8 cellular contexts compared by ENCODE assay signal in the genomic region with DNA sequence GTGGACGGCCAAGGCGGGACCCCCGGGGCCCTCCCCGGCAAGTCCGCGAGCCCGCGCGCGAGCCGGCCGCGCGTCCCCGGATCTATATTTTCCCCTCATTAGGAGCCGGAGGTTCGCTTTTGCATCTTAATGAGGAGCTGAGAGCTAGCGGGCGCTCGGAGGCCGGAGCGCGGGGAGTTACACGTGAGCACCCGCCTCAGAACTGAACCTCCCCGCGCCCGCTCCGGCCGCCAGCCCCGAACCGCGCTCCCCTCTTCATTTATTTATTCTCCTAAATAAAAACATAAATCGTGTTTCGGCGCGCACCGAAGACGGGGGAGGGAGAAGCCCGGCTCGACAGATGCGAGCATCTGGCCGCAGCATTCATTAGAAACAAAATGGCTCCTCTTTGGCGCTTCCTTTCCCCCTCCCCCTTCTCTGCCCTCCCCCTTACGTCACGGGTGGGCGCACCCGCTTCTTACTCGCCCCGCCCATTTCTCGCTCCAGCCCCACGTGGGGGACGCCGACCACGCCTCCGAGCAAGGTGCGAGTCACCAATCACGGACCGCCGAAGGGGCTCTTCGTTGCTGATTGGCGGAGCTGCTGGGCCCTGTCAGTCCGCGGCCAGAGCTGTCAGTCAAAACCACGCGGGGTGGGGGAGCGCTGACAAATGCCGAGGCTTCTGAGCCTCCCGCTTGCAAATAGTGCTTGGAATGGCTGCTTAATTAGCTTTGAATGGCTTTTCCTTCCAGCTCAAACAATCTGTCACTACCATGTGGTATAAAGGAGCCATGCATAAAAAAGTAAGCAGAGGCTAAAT. TPM values are rescaled to one million over a fixed set of nuclear protein-coding genes. Genes with fewer than 3 reads are reported as not detected.
A peak's percentile ranks its signal among the peaks of the same experiment; 100 is the strongest.
DNase-seq lines count a peak whose midpoint lies in the region; ATAC-seq and TF ChIP-seq lines count a peak whose summit lies in the region.

No MANE protein-coding gene starts in this region.

- H3K4me3 Mint-ChIP-seq in activated CD4-positive, alpha-beta T cell treated with anti-CD3 and anti-CD28 coated beads for 36 hours = peak overlapping the region; percentile 91

- H3K27me3 Mint-ChIP-seq in activated CD4-positive, alpha-beta T cell treated with anti-CD3 and anti-CD28 coated beads for 36 hours = peaks cover 11% of the 10 kb centered on the region

- H3K36me3 Mint-ChIP-seq in activated CD4-positive, alpha-beta T cell treated with anti-CD3 and anti-CD28 coated beads for 36 hours (ENCODE audit: low read depth) = peaks cover 13% of the 10 kb centered on the region

- H3K27ac Mint-ChIP-seq in activated CD4-positive, alpha-beta T cell treated with anti-CD3 and anti-CD28 coated beads for 36 hours = peak overlapping the region; percentile 98

- POLR2A ChIA-PET in activated CD4-positive, alpha-beta T cell treated with anti-CD3 and anti-CD28 coated beads for 36 hours (lab: Charles Lee) = interaction anchor here (0.5 to 0.7 kb wide), 6 partner anchors 43 to 668 kb away, joined by 3 to 9 read pairs (median 3); no protein-coding TSS in a partner anchor

- no peak for TF ChIP-seq CTCF in choroid plexus epithelial cell (conservative IDR thresholded peaks at IDR 0.05; ENCODE audit: low read depth, low read length)
- TF ChIP-seq CTCF in kidney epithelial cell (IDR thresholded peaks at IDR 0.05; ENCODE audit: insufficient read depth, low read length, poor library complexity, severe bottlenecking) = no peak

- H3K4me1 Mint-ChIP-seq in activated CD4-positive, alpha-beta T cell treated with anti-CD3 and anti-CD28 coated beads for 36 hours = peaks cover 23% of the 10 kb centered on the region

- H3K27me3 ChIP-seq in kidney epithelial cell (ENCODE audit: control insufficient read depth, insufficient read depth, low read length) = peaks cover 10% of the 10 kb centered on the region

- H3K9me3 Mint-ChIP-seq in activated CD4-positive, alpha-beta T cell treated with anti-CD3 and anti-CD28 coated beads for 36 hours (ENCODE audit: low read depth) = no peaks in the 10 kb centered on the region

- H3K36me3 ChIP-seq in kidney epithelial cell (ENCODE audit: control insufficient read depth, insufficient read depth, low read length) = no peaks in the 10 kb centered on the region

- peak; percentile 88 for TF ChIP-seq POLR2A in GM19099 (IDR thresholded peaks at IDR 0.05; ENCODE audit: extremely low read depth, insufficient read length, low read depth)

- intact Hi-C loops in activated CD4-positive, alpha-beta T cell treated with anti-CD3 and anti-CD28 coated beads for 36 hours (cut with DNase I, micrococcal nuclease) = loop anchor here (1.0 to 10.0 kb wide), 20 partner anchors 43 to 1822 kb away; partner anchors contain the start of genes FEM1B (in 1 of the 2), GLCE (in 1 of the 2), KIF23 (in 1 of the 2) and RPLP1 (in 1 of the 2)

- DNase-seq in AG20443 (ENCODE audit: low spot score) (peak; percentile 100), NCI-H510A treated with DMSO at 0.1 percent for 48 hours (lab: John Stamatoyannopoulos, UW) (peak; percentile 91), choroid plexus epithelial cell (ENCODE audit: low read depth) (peak; percentile 100), kidney epithelial cell (ENCODE audit: low read depth) (peak; percentile 92)
- DNase-seq in activated CD4-positive, alpha-beta T cell treated with anti-CD3 and anti-CD28 coated beads for 36 hours = peak; percentile 100
- peak; percentile 100 for DNase-seq in stimulated activated CD4-positive, alpha-beta T cell treated with anti-CD3 and anti-CD28 coated beads, Interleukin-15, amount 100 ng/mL, for 24 hours

- H3K4me3 ChIP-seq in choroid plexus epithelial cell (ENCODE audit: low read depth, low read length) (peak overlapping the region; percentile 60), kidney epithelial cell (ENCODE audit: low read depth, low read length) (peak overlapping the region; percentile 49)

- CTCF ChIA-PET in activated CD4-positive, alpha-beta T cell treated with anti-CD3 and anti-CD28 coated beads for 36 hours (lab: Charles Lee) = interaction anchor here (1.2 to 1.3 kb wide), 2 partner anchors 43 to 376 kb away, joined by 3 read pairs; no protein-coding TSS in a partner anchor

- peak; percentile 58 for ATAC-seq in HG03432 (IDR thresholded peaks at IDR 0.05; ENCODE audit: unreplicated experiment)
- peak; percentile 56 for ATAC-seq in activated CD4-positive, alpha-beta T cell treated with anti-CD3 and anti-CD28 coated beads for 36 hours

RNA-seq across cellular contexts. Expression of gene TLE3, which starts 1.6 kb away (rescaled TPM):
- total RNA-seq in activated CD4-positive, alpha-beta T cell treated with anti-CD3 and anti-CD28 coated beads for 36 hours = 10 to 100 TPM; 89.2 to 97.6 TPM
- 67.5 and 90.9 TPM in 2 replicates for total RNA-seq in kidney epithelial cell

Comparison
In these comparisons a context has a peak if more than half of its experiments do, and no peak if none do; other contexts are left out.
1. Peak in every context shown above with its lines: DNase-seq, ATAC-seq and H3K4me3 ChIP-seq.